ENCODE assay signal across 12 cellular contexts in genomic region chr10:26574783-26575182, GRCh38.
DNase-seq lines count a peak whose midpoint lies in the region; ATAC-seq and TF ChIP-seq lines count a peak whose summit lies in the region.
"Had no signal": no experiment of that assay in that cellular context is flagged by ENCODE, and none has a peak within 500 bp of the region (broad histone marks: within the 10 kb centered on the region; RNA-seq: fewer than 3 reads in every experiment).

No MANE protein-coding gene starts in this region.

- no peaks in the 10 kb centered on the region for H3K27me3 Mint-ChIP-seq in activated CD8-positive, alpha-beta memory T cell treated with anti-CD3 and anti-CD28 coated beads, Interleukin-2, amount 10 ng/mL, durations not matched to agents 7 days and 5 days
- H3K27me3 Mint-ChIP-seq in stimulated activated naive B cell treated with anti-CD40 and anti-IgM and Interleukin-4, amounts not matched to agents 10 μg/mL and 1 μg/mL and 100 μg/mL, for 72 hours = no peaks in the 10 kb centered on the region
- H3K27me3 Mint-ChIP-seq in nephron progenitor cell (ENCODE audit: low read depth, poor library complexity) = peaks cover 22% of the 10 kb centered on the region

- no peaks in the 10 kb centered on the region for H3K4me1 ChIP-seq in prostate gland (replicated peaks)

- H3K36me3 Mint-ChIP-seq in activated CD8-positive, alpha-beta memory T cell treated with anti-CD3 and anti-CD28 coated beads, Interleukin-2, amount 10 ng/mL, durations not matched to agents 7 days and 5 days = peaks cover 45% of the 10 kb centered on the region
- H3K36me3 Mint-ChIP-seq in stimulated activated naive B cell treated with anti-CD40 and anti-IgM and Interleukin-4, amounts not matched to agents 10 μg/mL and 1 μg/mL and 100 μg/mL, for 72 hours = peaks cover 39 to 48% of the 10 kb centered on the region in 2 donors
- H3K36me3 Mint-ChIP-seq in nephron progenitor cell (ENCODE audit: low read depth) = no peaks in the 10 kb centered on the region

- no peak for DNase-seq in activated CD8-positive, alpha-beta memory T cell treated with anti-CD3 and anti-CD28 coated beads, Interleukin-2, amount 10 ng/mL, durations not matched to agents 7 days and 5 days
- DNase-seq in activated CD8-positive, alpha-beta memory T cell treated with anti-CD3 and anti-CD28 coated beads for 24 hours = no peak
- DNase-seq in NAMALWA (ENCODE audit: low spot score) (peak; percentile 69), nucleus accumbens (lab: John Stamatoyannopoulos, UW) (no peak), prostate gland (ENCODE audit: low spot score) (no peak), nephron progenitor cell (no peak)
- DNase-seq in stimulated activated naive B cell treated with anti-CD40 and anti-IgM and Interleukin-4, amounts not matched to agents 10 μg/mL and 1 μg/mL and 100 μg/mL, for 72 hours = no peak
- DNase-seq: activated naive CD4-positive, alpha-beta T cell; effector CD8-positive, alpha-beta T cell; NCI-H446 had no signal

- H3K9me3 Mint-ChIP-seq in activated CD8-positive, alpha-beta memory T cell treated with anti-CD3 and anti-CD28 coated beads, Interleukin-2, amount 10 ng/mL, durations not matched to agents 7 days and 5 days (ENCODE audit: low read depth) = peaks cover 8% of the 10 kb centered on the region
- H3K9me3 Mint-ChIP-seq in stimulated activated naive B cell treated with anti-CD40 and anti-IgM and Interleukin-4, amounts not matched to agents 10 μg/mL and 1 μg/mL and 100 μg/mL, for 72 hours = peaks cover 15 to 27% of the 10 kb centered on the region in 2 donors
- peaks cover 37% of the 10 kb centered on the region for H3K9me3 Mint-ChIP-seq in nephron progenitor cell
- H3K9me3 Mint-ChIP-seq: immature natural killer cell had no signal

- H3K36me3 ChIP-seq in prostate gland = no peaks in the 10 kb centered on the region

- no peak for TF ChIP-seq CTCF in prostate gland (IDR thresholded peaks at IDR 0.05)
- no peak for TF ChIP-seq CTCF in nephron progenitor cell (IDR thresholded peaks at IDR 0.05)

- TF ChIP-seq POLR2A in prostate gland (IDR thresholded peaks at IDR 0.05) = no peak

- no peak overlapping the region for H3K4me3 ChIP-seq in prostate gland

- peaks cover 9% of the 10 kb centered on the region for H3K4me1 Mint-ChIP-seq in activated CD8-positive, alpha-beta memory T cell treated with anti-CD3 and anti-CD28 coated beads, Interleukin-2, amount 10 ng/mL, durations not matched to agents 7 days and 5 days
- H3K4me1 Mint-ChIP-seq in stimulated activated naive B cell treated with anti-CD40 and anti-IgM and Interleukin-4, amounts not matched to agents 10 μg/mL and 1 μg/mL and 100 μg/mL, for 72 hours = peaks cover 13 to 23% of the 10 kb centered on the region in 2 donors
- H3K4me1 Mint-ChIP-seq in nephron progenitor cell = peaks cover 6% of the 10 kb centered on the region

- WGBS in prostate gland = 61% methylated on average over 4 of the region's 4 CpGs

- intact Hi-C loops in prostate gland (cut with DNase I) = no loop called here

- H3K4me3 Mint-ChIP-seq in activated CD8-positive, alpha-beta memory T cell treated with anti-CD3 and anti-CD28 coated beads, Interleukin-2, amount 10 ng/mL, durations not matched to agents 7 days and 5 days = no peak overlapping the region
- H3K4me3 Mint-ChIP-seq in stimulated activated naive B cell treated with anti-CD40 and anti-IgM and Interleukin-4, amounts not matched to agents 10 μg/mL and 1 μg/mL and 100 μg/mL, for 72 hours = peak overlapping the region; percentile 5 to 37
- no peak overlapping the region for H3K4me3 Mint-ChIP-seq in nephron progenitor cell
- H3K4me3 Mint-ChIP-seq: immature natural killer cell had no signal

- peak; percentile 47 for ATAC-seq in activated CD8-positive, alpha-beta memory T cell treated with anti-CD3 and anti-CD28 coated beads, Interleukin-2, amount 10 ng/mL, durations not matched to agents 7 days and 5 days
- peak; percentile 57 for ATAC-seq in HG02852 (IDR thresholded peaks at IDR 0.05; ENCODE audit: unreplicated experiment)
- peak; percentile 81 to 84 for ATAC-seq in stimulated activated naive B cell treated with anti-CD40 and anti-IgM and Interleukin-4, amounts not matched to agents 10 μg/mL and 1 μg/mL and 100 μg/mL, for 72 hours (replicated peaks)

- no peaks in the 10 kb centered on the region for H3K9me3 ChIP-seq in prostate gland

- no peaks in the 10 kb centered on the region for H3K27me3 ChIP-seq in prostate gland (replicated peaks; ENCODE audit: insufficient read depth)

- H3K27ac Mint-ChIP-seq in activated CD8-positive, alpha-beta memory T cell treated with anti-CD3 and anti-CD28 coated beads, Interleukin-2, amount 10 ng/mL, durations not matched to agents 7 days and 5 days = peak overlapping the region; percentile 51
- H3K27ac Mint-ChIP-seq in stimulated activated naive B cell treated with anti-CD40 and anti-IgM and Interleukin-4, amounts not matched to agents 10 μg/mL and 1 μg/mL and 100 μg/mL, for 72 hours = peak overlapping the region; percentile 70
- no peak overlapping the region for H3K27ac Mint-ChIP-seq in nephron progenitor cell

- CTCF ChIA-PET in activated CD8-positive, alpha-beta memory T cell treated with anti-CD3 and anti-CD28 coated beads, Interleukin-2, amount 10 ng/mL, durations not matched to agents 7 days and 5 days (lab: Charles Lee) = no interaction called here

- H3K27ac ChIP-seq in prostate gland = no peak overlapping the region

Comparison
In these comparisons a context has a peak if more than half of its experiments do, and no peak if none do; other contexts are left out.
1. H3K4me3 Mint-ChIP-seq: peak in stimulated activated naive B cell treated with anti-CD40 and anti-IgM and Interleukin-4, amounts not matched to agents 10 μg/mL and 1 μg/mL and 100 μg/mL, for 72 hours (2 of 2); none in activated CD8-positive, alpha-beta memory T cell treated with anti-CD3 and anti-CD28 coated beads, Interleukin-2, amount 10 ng/mL, durations not matched to agents 7 days and 5 days (single experiment) and nephron progenitor cell (single experiment).
2. Peak in every context shown above with its lines, with median percentiles within 50 percentile points of each other: ATAC-seq.